Comparison of ENCODE assay signal across 1 cellular context in genomic region chr10:72068901-72069446, GRCh38.
TF ChIP-seq lines count a peak whose summit lies in the region.

No MANE protein-coding gene starts in this region.

TF ChIP-seq in K562, 482 proteins besides CTCF, POLR2A, EP300 and RAD21 (continued from another document):
- TF ChIP-seq PBX2 (CRISPR knock-in tag; IDR thresholded peaks at IDR 0.05; ENCODE audit: low read depth): no peak
- TF ChIP-seq PBX2 (tag; conservative IDR thresholded peaks at IDR 0.05; ENCODE audit: low read depth): peak; percentile 67
- peak; percentile 60; the same call in 1 of the 2 replicates for TF ChIP-seq JUND (IDR thresholded peaks at IDR 0.05; ENCODE audit: borderline replicate concordance, low read depth, low read length)
- peak; percentile 68; the same call in 1 of the 3 replicates for TF ChIP-seq JUND (tag; IDR thresholded peaks at IDR 0.05; ENCODE audit: borderline replicate concordance, low read depth, low read length)
- no peak for TF ChIP-seq SRF (CRISPR knock-in tag; IDR thresholded peaks at IDR 0.05)
- peak; percentile 49 for TF ChIP-seq MEIS2 (IDR thresholded peaks at IDR 0.05; ENCODE audit: partially characterized antibody)
- no peak for TF ChIP-seq ZNF512 (tag; IDR thresholded peaks at IDR 0.05)
